8 cellular contexts compared by ENCODE assay signal in the genomic region with DNA sequence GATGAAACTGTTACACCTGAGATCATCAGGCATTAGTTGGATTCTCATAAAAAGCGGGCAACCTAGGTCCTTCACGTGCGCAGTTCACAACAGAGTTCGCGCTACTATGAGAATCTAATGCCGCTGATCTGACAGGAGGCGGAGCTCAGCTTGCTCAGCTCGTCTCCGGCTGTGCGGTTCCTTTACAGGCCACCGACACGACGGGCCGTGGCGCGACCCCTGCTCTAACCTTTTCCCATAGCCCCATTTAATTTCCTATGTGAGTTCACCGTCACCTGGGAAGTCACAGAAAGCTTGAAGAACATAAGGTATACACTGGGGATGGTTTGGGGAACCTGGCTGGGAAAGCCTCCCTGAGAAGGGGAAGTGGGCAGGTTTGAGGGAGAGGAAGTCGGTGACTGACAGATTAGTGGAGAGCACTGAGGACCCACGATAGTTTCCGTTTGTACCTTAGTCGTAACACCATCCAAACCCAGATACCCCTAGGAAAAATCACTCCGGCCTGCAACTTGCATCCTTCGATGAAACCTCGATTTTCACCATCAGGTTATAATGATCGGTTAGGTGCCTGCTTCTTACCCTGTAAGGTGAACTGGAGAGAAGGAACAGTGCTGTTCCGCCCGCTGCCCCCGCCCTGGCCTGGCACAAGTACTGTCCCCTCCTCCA. TPM values are rescaled to one million over a fixed set of nuclear protein-coding genes. Genes with fewer than 3 reads are reported as not detected.
DNase-seq lines count a peak whose midpoint lies in the region; ATAC-seq and TF ChIP-seq lines count a peak whose summit lies in the region.

No MANE protein-coding gene starts in this region.

- 20 to 29% methylated on average over 16 to 20 of the region's 28 CpGs for WGBS in mesodermal cell (ENCODE audit: insufficient coverage in 2 of 2), 2 experiments

- POLR2A ChIA-PET in WTC11 (lab: Charles Lee), result interaction anchor here (0.6 to 1.0 kb wide), 3 partner anchors 21 to 317 kb away, joined by 3 to 5 read pairs (median 3); no protein-coding TSS in a partner anchor

- H3K4me1 ChIP-seq in mesodermal cell (ENCODE audit: control insufficient read depth, insufficient read depth, low read length, poor library complexity, severe bottlenecking), result peaks cover 18% of the 10 kb centered on the region

- H3K36me3 ChIP-seq in mesodermal cell (ENCODE audit: control insufficient read depth, insufficient read depth, low read length), result peaks cover 4% of the 10 kb centered on the region

- peak overlapping the region; percentile 91 for H3K27ac ChIP-seq in mesodermal cell (ENCODE audit: low read depth, low read length, severe bottlenecking)

- DNase-seq in WTC11 (ENCODE audit: low spot score), result no peak
- DNase-seq in chondrocyte (ENCODE audit: low spot score), result no peak
- DNase-seq in DMS79 treated with DMSO at 0.1 percent for 48 hours (lab: John Stamatoyannopoulos, UW), result no peak

- ATAC-seq in GM18870 (IDR thresholded peaks at IDR 0.05; ENCODE audit: unreplicated experiment) (peak; percentile 30), HG03460 (IDR thresholded peaks at IDR 0.05; ENCODE audit: unreplicated experiment) (peak; percentile 44), WTC11 (no peak), HG02840 (IDR thresholded peaks at IDR 0.05; ENCODE audit: low FRiP score, unreplicated experiment) (no peak)

- H3K36me3 Mint-ChIP-seq in WTC11 (peaks cover 4% of the 10 kb centered on the region; the same call in 1 of the 2 replicates), chondrocyte (ENCODE audit: low read depth) (no peaks in the 10 kb centered on the region)
- H3K36me3 Mint-ChIP-seq in stimulated activated naive CD8-positive, alpha-beta T cell treated with anti-CD3 and anti-CD28 coated beads, Interleukin-15, Interleukin-2, amounts not matched to agents 100 ng/mL and 50 ng/mL, for 24 hours (ENCODE audit: low read depth), result peaks cover 5% of the 10 kb centered on the region

- H3K4me3 Mint-ChIP-seq in WTC11, result peak overlapping the region; percentile 81
- H3K4me3 Mint-ChIP-seq in chondrocyte (ENCODE audit: unreplicated experiment), result peak overlapping the region; percentile 71
- H3K4me3 Mint-ChIP-seq in stimulated activated naive CD8-positive, alpha-beta T cell treated with anti-CD3 and anti-CD28 coated beads, Interleukin-15, Interleukin-2, amounts not matched to agents 100 ng/mL and 50 ng/mL, for 24 hours, result peak overlapping the region; percentile 87

- H3K4me1 Mint-ChIP-seq in WTC11 (peaks cover 32% of the 10 kb centered on the region), chondrocyte (ENCODE audit: low read depth) (peaks cover 33% of the 10 kb centered on the region)
- peaks cover 47% of the 10 kb centered on the region for H3K4me1 Mint-ChIP-seq in stimulated activated naive CD8-positive, alpha-beta T cell treated with anti-CD3 and anti-CD28 coated beads, Interleukin-15, Interleukin-2, amounts not matched to agents 100 ng/mL and 50 ng/mL, for 24 hours (ENCODE audit: low read depth)

- TF ChIP-seq CTCF in WTC11 (IDR thresholded peaks at IDR 0.05) (no peak), chondrocyte (IDR thresholded peaks at IDR 0.05) (no peak)

- H3K27ac Mint-ChIP-seq in WTC11 (peak overlapping the region; percentile 57; the same call in 1 of the 2 replicates), chondrocyte (ENCODE audit: unreplicated experiment) (peak overlapping the region; percentile 78)
- H3K27ac Mint-ChIP-seq in stimulated activated naive CD8-positive, alpha-beta T cell treated with anti-CD3 and anti-CD28 coated beads, Interleukin-15, Interleukin-2, amounts not matched to agents 100 ng/mL and 50 ng/mL, for 24 hours, result peak overlapping the region; percentile 96

- no peaks in the 10 kb centered on the region for H3K9me3 Mint-ChIP-seq in WTC11
- no peaks in the 10 kb centered on the region for H3K9me3 Mint-ChIP-seq in chondrocyte (ENCODE audit: low read depth)
- no peaks in the 10 kb centered on the region for H3K9me3 Mint-ChIP-seq in stimulated activated naive CD8-positive, alpha-beta T cell treated with anti-CD3 and anti-CD28 coated beads, Interleukin-15, Interleukin-2, amounts not matched to agents 100 ng/mL and 50 ng/mL, for 24 hours

- H3K27me3 Mint-ChIP-seq in WTC11 (ENCODE audit: low read depth), result peaks cover 67% of the 10 kb centered on the region
- H3K27me3 Mint-ChIP-seq in chondrocyte (ENCODE audit: low read depth), result no peaks in the 10 kb centered on the region
- peaks cover 5% of the 10 kb centered on the region for H3K27me3 Mint-ChIP-seq in stimulated activated naive CD8-positive, alpha-beta T cell treated with anti-CD3 and anti-CD28 coated beads, Interleukin-15, Interleukin-2, amounts not matched to agents 100 ng/mL and 50 ng/mL, for 24 hours

- H3K4me3 ChIP-seq in mesodermal cell (ENCODE audit: extremely low read depth, insufficient read depth, low read length, poor library complexity, severe bottlenecking), result peak overlapping the region; percentile 62

- H3K9me3 ChIP-seq in mesodermal cell (ENCODE audit: control insufficient read depth, low read length), result no peaks in the 10 kb centered on the region

- CTCF ChIA-PET in WTC11 (lab: Charles Lee), result interaction anchor here (0.6 to 9.5 kb wide), 25 partner anchors 18 to 275 kb away, joined by 3 to 148 read pairs (median 5); partner anchors contain the start of genes CSAD, MYG1, PFDN5 and SP1

TF ChIP-seq in WTC11, 78 proteins besides CTCF, POLR2A, EP300 and RAD21 (continues in another document):
- TF ChIP-seq NFE2L1 (CRISPR knock-in tag; IDR thresholded peaks at IDR 0.05) (no peak), ATF3 (CRISPR knock-in tag; conservative IDR thresholded peaks at IDR 0.05) (no peak), CBFB (CRISPR knock-in tag; IDR thresholded peaks at IDR 0.05; ENCODE audit: low read depth) (no peak), FOXK1 (CRISPR knock-in tag; IDR thresholded peaks at IDR 0.05) (no peak), FOXJ3 (CRISPR knock-in tag; IDR thresholded peaks at IDR 0.05; ENCODE audit: borderline replicate concordance) (no peak), ZNF425 (CRISPR knock-in tag; conservative IDR thresholded peaks at IDR 0.05) (no peak), ELF4 (CRISPR knock-in tag; IDR thresholded peaks at IDR 0.05; ENCODE audit: low read depth) (no peak)
- TF ChIP-seq, protein P1, sequence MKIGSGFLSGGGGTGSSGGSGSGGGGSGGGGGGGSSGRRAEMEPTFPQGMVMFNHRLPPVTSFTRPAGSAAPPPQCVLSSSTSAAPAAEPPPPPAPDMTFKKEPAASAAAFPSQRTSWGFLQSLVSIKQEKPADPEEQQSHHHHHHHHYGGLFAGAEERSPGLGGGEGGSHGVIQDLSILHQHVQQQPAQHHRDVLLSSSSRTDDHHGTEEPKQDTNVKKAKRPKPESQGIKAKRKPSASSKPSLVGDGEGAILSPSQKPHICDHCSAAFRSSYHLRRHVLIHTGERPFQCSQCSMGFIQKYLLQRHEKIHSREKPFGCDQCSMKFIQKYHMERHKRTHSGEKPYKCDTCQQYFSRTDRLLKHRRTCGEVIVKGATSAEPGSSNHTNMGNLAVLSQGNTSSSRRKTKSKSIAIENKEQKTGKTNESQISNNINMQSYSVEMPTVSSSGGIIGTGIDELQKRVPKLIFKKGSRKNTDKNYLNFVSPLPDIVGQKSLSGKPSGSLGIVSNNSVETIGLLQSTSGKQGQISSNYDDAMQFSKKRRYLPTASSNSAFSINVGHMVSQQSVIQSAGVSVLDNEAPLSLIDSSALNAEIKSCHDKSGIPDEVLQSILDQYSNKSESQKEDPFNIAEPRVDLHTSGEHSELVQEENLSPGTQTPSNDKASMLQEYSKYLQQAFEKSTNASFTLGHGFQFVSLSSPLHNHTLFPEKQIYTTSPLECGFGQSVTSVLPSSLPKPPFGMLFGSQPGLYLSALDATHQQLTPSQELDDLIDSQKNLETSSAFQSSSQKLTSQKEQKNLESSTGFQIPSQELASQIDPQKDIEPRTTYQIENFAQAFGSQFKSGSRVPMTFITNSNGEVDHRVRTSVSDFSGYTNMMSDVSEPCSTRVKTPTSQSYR (CRISPR knock-in tag; IDR thresholded peaks at IDR 0.05), result no peak

RNA-seq across cellular contexts. Expression of gene AAAS, which starts 2.8 kb away (rescaled TPM):
- total RNA-seq in WTC11 (2021), result 95.8 to 104 TPM (median 98.9 TPM) in 3 replicates
- total RNA-seq in chondrocyte, result 48.6 to 71.1 TPM (median 52.8 TPM) in 3 replicates
- 61.1 TPM for polyA plus RNA-seq in mesodermal cell (2013, experiment 1 of 2)
- 59.7 TPM for polyA plus RNA-seq in mesodermal cell (2013, experiment 2 of 2)

RNA-seq across cellular contexts. Expression of gene SP7, which starts 11.9 kb away (rescaled TPM):
- total RNA-seq in WTC11 (2021) (0.09 TPM in 1 of 3 replicates, not detected in the others), chondrocyte (not detected in 3 replicates)
- 0.66 TPM for polyA plus RNA-seq in mesodermal cell (2013, experiment 1 of 2)
- polyA plus RNA-seq in mesodermal cell (2013, experiment 2 of 2), result 0.51 TPM

RNA-seq across cellular contexts. Expression of gene MYG1, which starts 24.8 kb away (rescaled TPM):
- total RNA-seq in WTC11 (2021), result 84.7 to 93.1 TPM (median 92.8 TPM) in 3 replicates
- 44.1 to 47.0 TPM (median 47.0 TPM) in 3 replicates for total RNA-seq in chondrocyte
- 57.8 TPM for polyA plus RNA-seq in mesodermal cell (2013, experiment 1 of 2)
- polyA plus RNA-seq in mesodermal cell (2013, experiment 2 of 2), result 56.8 TPM

RNA-seq across cellular contexts. Expression of gene PFDN5, which starts 28.9 kb away (rescaled TPM):
- 263 to 286 TPM (median 270 TPM) in 3 replicates for total RNA-seq in WTC11 (2021)
- total RNA-seq in chondrocyte, result 266 to 309 TPM (median 274 TPM) in 3 replicates
- polyA plus RNA-seq in mesodermal cell (2013, experiment 1 of 2), result 554 TPM
- polyA plus RNA-seq in mesodermal cell (2013, experiment 2 of 2), result 537 TPM

RNA-seq across cellular contexts. Expression of gene SP1, which starts 55.7 kb away (rescaled TPM):
- total RNA-seq in WTC11 (2021) (77.3 to 87.2 TPM (median 79.4 TPM) in 3 replicates), chondrocyte (57.1 to 59.7 TPM (median 59.0 TPM) in 3 replicates)
- polyA plus RNA-seq in mesodermal cell (2013, experiment 1 of 2), result 44.2 TPM
- 37.8 TPM for polyA plus RNA-seq in mesodermal cell (2013, experiment 2 of 2)

Comparison
In these comparisons a context has a peak if more than half of its experiments do, and no peak if none do; other contexts are left out.
1. ATAC-seq: peak in GM18870 (single experiment) and HG03460 (single experiment); none in WTC11 (single experiment) and HG02840 (single experiment).
2. Peak in every context shown above with its lines, with median percentiles within 50 percentile points of each other: H3K27ac Mint-ChIP-seq and H3K4me3 Mint-ChIP-seq.